10 cellular contexts compared by ENCODE assay signal in genomic region chr19:42091300-42092266, GRCh38. TPM values are rescaled to one million over a fixed set of nuclear protein-coding genes. Genes with fewer than 3 reads are reported as not detected.
A peak's percentile ranks its signal among the peaks of the same experiment; 100 is the strongest.
DNase-seq lines count a peak whose midpoint lies in the region; ATAC-seq, FAIRE-seq and TF ChIP-seq lines count a peak whose summit lies in the region.
"Had no signal": no experiment of that assay in that cellular context is flagged by ENCODE, and none has a peak within 500 bp of the region (broad histone marks: within the 10 kb centered on the region; RNA-seq: fewer than 3 reads in every experiment).

No MANE protein-coding gene starts in this region.

- H3K27me3 Mint-ChIP-seq in HFFc6 (ENCODE audit: insufficient read depth) = no peaks in the 10 kb centered on the region; the same call in none of the 2 replicates
- H3K27me3 Mint-ChIP-seq in memory B cell = no peaks in the 10 kb centered on the region

- H3K4me1 Mint-ChIP-seq in HFFc6 (ENCODE audit: low read depth) (peaks cover 33% of the 10 kb centered on the region), memory B cell (peaks cover 40% of the 10 kb centered on the region)

- TF ChIP-seq EP300 in K562 (IDR thresholded peaks at IDR 0.05; ENCODE audit: low read length) = no peak

- CTCF ChIA-PET in K562 (lab: Yijun Ruan, JAX; ENCODE audit: low intra/inter-chr PET ratio) = no interaction called here

- no peak overlapping the region for H3K27ac ChIP-seq in K562 (ENCODE audit: extremely low read depth, low read depth, low read length)
- H3K27ac ChIP-seq: neutrophil had no signal

- peak overlapping the region in 1 of 2 experiments; percentile 80; a peak in 2 of 4 replicates for H3K9ac ChIP-seq in K562 (ENCODE audit: insufficient read depth in 1 of 2, low read depth in 2 of 2, low read length in 2 of 2)

- no peak for FAIRE-seq in K562 (lab: Jason Lieb, UNC)

- H3K36me3 ChIP-seq in K562 (ENCODE audit: control insufficient read depth, insufficient read depth, low read length) = no peaks in the 10 kb centered on the region
- H3K36me3 ChIP-seq: neutrophil had no signal

- H3K4me1 ChIP-seq in K562 (replicated peaks in 1 of 2; ENCODE audit: control insufficient read depth in 2 of 2, insufficient read depth in 2 of 2, low read length in 2 of 2) = peaks cover 7 to 34% of the 10 kb centered on the region in 2 experiments; a peak in 4 of 5 replicates

- peak overlapping the region; percentile 35; the same call in 1 of the 2 replicates for H3K4me2 ChIP-seq in K562 (ENCODE audit: insufficient read depth, low read length)

- no peak for TF ChIP-seq RAD21 in K562 (CRISPR knock-in tag; conservative IDR thresholded peaks at IDR 0.05 in 1 of 2, IDR thresholded peaks at IDR 0.05 in 1 of 2)

- H2AFZ ChIP-seq in K562 (ENCODE audit: low read depth, low read length) = peak overlapping the region; percentile 81

- no TSS peak for BruUV-seq in K562 (replicated peaks; lab: Mats Ljungman, UMichigan)

- H3K27ac Mint-ChIP-seq in HFFc6 = no peak overlapping the region
- peak overlapping the region; percentile 78 for H3K27ac Mint-ChIP-seq in memory B cell

- H3K4me3 ChIP-seq in K562 = no peak overlapping the region

- POLR2A ChIA-PET in K562 (lab: Yijun Ruan, JAX) = interaction anchor here (1.2 kb wide), 1 partner anchor 93 kb away, joined by 3 read pairs; no protein-coding TSS in a partner anchor

- no peaks in the 10 kb centered on the region for H3K79me2 ChIP-seq in K562 (ENCODE audit: control insufficient read depth, insufficient read depth, low read length)

- no peaks in the 10 kb centered on the region for H3K9me3 ChIP-seq in K562 (replicated peaks; ENCODE audit: control insufficient read depth, insufficient read depth, low read depth, low read length)
- H3K9me3 ChIP-seq: neutrophil had no signal

- peak; percentile 58 for ATAC-seq in K562
- no peak for ATAC-seq in memory B cell (ENCODE audit: low read depth)
- ATAC-seq in GM19467 (IDR thresholded peaks at IDR 0.05; ENCODE audit: unreplicated experiment) = no peak
- no peak for ATAC-seq in GM19035 (IDR thresholded peaks at IDR 0.05; ENCODE audit: unreplicated experiment)
- ATAC-seq in HG03571 (IDR thresholded peaks at IDR 0.05; ENCODE audit: unreplicated experiment) = no peak

- WGBS in K562 (ENCODE audit: insufficient coverage, low coverage, missing lambda C conversion rate) = 28% methylated on average over 17 of the region's 29 CpGs

- no peaks in the 10 kb centered on the region for H3K9me1 ChIP-seq in K562 (ENCODE audit: control insufficient read depth, insufficient read depth, low read length)

- TF ChIP-seq POLR2A in K562 (conservative IDR thresholded peaks at IDR 0.05) = no peak

- TF ChIP-seq CTCF in HFFc6 (IDR thresholded peaks at IDR 0.05) (no peak), K562 (IDR thresholded peaks at IDR 0.05 in 2 of 3, conservative IDR thresholded peaks at IDR 0.05 in 1 of 3; ENCODE audit: insufficient read depth in 2 of 3, low read depth in 1 of 3, low read length in 3 of 3) (no peak)

- in situ Hi-C loops in K562 (cut with MboI) = no loop called here

- peak; percentile 53 for DNase-seq in NCI-H2029 (lab: John Stamatoyannopoulos, UW)
- DNase-seq in NCI-H2029 treated with DMSO at 0.1 percent for 48 hours (lab: John Stamatoyannopoulos, UW) = no peak
- DNase-seq in HFFc6 = peak; percentile 34
- peak in 1 of 4 experiments; percentile 48 for DNase-seq in K562 (ENCODE audit: extremely low read depth in 1 of 4, low spot score in 3 of 4)
- DNase-seq in memory B cell (ENCODE audit: low spot score in 2 of 2) = no peak
- DNase-seq: hypothalamus had no signal

- no peak overlapping the region for H3K4me3 Mint-ChIP-seq in HFFc6
- no peak overlapping the region for H3K4me3 Mint-ChIP-seq in memory B cell

- H3K27me3 ChIP-seq in K562 (ENCODE audit: control insufficient read depth in 2 of 2, insufficient read depth in 2 of 2, low read length in 2 of 2) = peaks cover under 1 to 18% of the 10 kb centered on the region in 2 experiments; a peak in 3 of 5 replicates
- H3K27me3 ChIP-seq: neutrophil had no signal

- no peaks in the 10 kb centered on the region for H4K20me1 ChIP-seq in K562 (replicated peaks; ENCODE audit: control insufficient read depth, insufficient read depth, low read length)

- no peaks in the 10 kb centered on the region for H3K9me3 Mint-ChIP-seq in HFFc6
- no peaks in the 10 kb centered on the region for H3K9me3 Mint-ChIP-seq in memory B cell

- intact Hi-C loops in K562 (cut with micrococcal nuclease) = no loop called here

- H3K36me3 Mint-ChIP-seq in HFFc6 (ENCODE audit: low read depth) (peaks cover 4% of the 10 kb centered on the region), memory B cell (peaks cover 25% of the 10 kb centered on the region)

RNA-seq across cellular contexts. Expression of gene ZNF574, which starts 15.6 kb away (rescaled TPM):
- 10 to 100 TPM; 14.0 to 16.5 (median 15.1) TPM for total RNA-seq in HFFc6 (2021; fragmentation: NEBNext Ultra II Directional; extraction: Animal tissue kit (Norgen Biotek cat#: 25700))
- total RNA-seq in K562 (2011; cell fraction: chromatin; rRNA removed; ENCODE audit: low replicate concordance) = 6.5 and 25.2 TPM in 2 replicates
- 24.3 and 26.2 TPM in 2 replicates for total RNA-seq in K562 (2011; cell fraction: nucleolus; rRNA removed)
- total RNA-seq in K562 (2011; cell fraction: nucleoplasm; rRNA removed) = 12.0 and 13.4 TPM in 2 replicates
- total RNA-seq in K562 (2014; rRNA removed) = 12.0 and 21.6 TPM in 2 replicates
- total RNA-seq in K562 (2014; rRNA removed; fragmentation: Illumina TruSeq; extraction: Trizol) = 1.9 and 2.6 TPM in 2 replicates
- total RNA-seq in K562 (2015; rRNA removed; fragmentation: Illumina TruSeq; extraction: Trizol) = 9.2 and 10.5 TPM in 2 replicates
- total RNA-seq in K562 (2021) = 20.7 and 21.0 TPM in 2 replicates
- 7.1 and 12.1 TPM in 2 replicates for polyA plus RNA-seq in K562 (2011; rRNA removed)
- 15.2 and 35.3 TPM in 2 replicates for polyA plus RNA-seq in K562 (2011; cell fraction: cytosol; rRNA removed)
- polyA plus RNA-seq in K562 (2011; cell fraction: nucleus; rRNA removed) = 9.6 and 17.8 TPM in 2 replicates
- 13.6 and 14.2 TPM in 2 replicates for polyA plus RNA-seq in K562 (2012)
- polyA plus RNA-seq in K562 (2014; fragmentation: Illumina TruSeq; extraction: Trizol) = 8.4 and 13.7 TPM in 2 replicates
- under 1 TPM; 0.24 to 0.34 TPM for polyA plus RNA-seq in K562 (2014; fragmentation: Nextera tagmentation; extraction: Ambion mirVana)
- 11.2 and 13.4 TPM in 2 replicates for polyA plus RNA-seq in K562 (2014; rRNA removed)
- 7.1 and 9.8 TPM in 2 replicates for polyA minus RNA-seq in K562 (2011; rRNA and poly(A)+ RNA removed)
- polyA minus RNA-seq in K562 (2011; cell fraction: cytosol; rRNA and poly(A)+ RNA removed) = 22.7 and 24.3 TPM in 2 replicates
- polyA minus RNA-seq in K562 (2011; cell fraction: nucleus; rRNA and poly(A)+ RNA removed) = 11.4 and 14.6 TPM in 2 replicates

RNA-seq across cellular contexts. Expression of gene GRIK5, which starts 21.6 kb away (rescaled TPM):
- under 1 TPM in 5 of 6 experiments, not detected in 1; 0.07 to 0.19 (median 0.13) TPM for total RNA-seq in HFFc6 (2021; fragmentation: NEBNext Ultra II Directional; extraction: Animal tissue kit (Norgen Biotek cat#: 25700))
- 0.12 and 1.3 TPM in 2 replicates for total RNA-seq in K562 (2011; cell fraction: chromatin; rRNA removed; ENCODE audit: low replicate concordance)
- 0.50 and 0.53 TPM in 2 replicates for total RNA-seq in K562 (2011; cell fraction: nucleolus; rRNA removed)
- 0.29 and 0.31 TPM in 2 replicates for total RNA-seq in K562 (2011; cell fraction: nucleoplasm; rRNA removed)
- total RNA-seq in K562 (2014; rRNA removed) = 0.27 and 0.29 TPM in 2 replicates
- total RNA-seq in K562 (2014; rRNA removed; fragmentation: Illumina TruSeq; extraction: Trizol) = 0.55 TPM in 1 of 2 replicates, not detected in the other
- 0.40 TPM in 1 of 2 replicates, not detected in the other for total RNA-seq in K562 (2015; rRNA removed; fragmentation: Illumina TruSeq; extraction: Trizol)
- 0.51 and 0.58 TPM in 2 replicates for total RNA-seq in K562 (2021)
- polyA plus RNA-seq in K562 (2011; rRNA removed) = 0.04 and 0.09 TPM in 2 replicates
- 0.04 and 0.06 TPM in 2 replicates for polyA plus RNA-seq in K562 (2011; cell fraction: cytosol; rRNA removed)
- 0.27 and 0.48 TPM in 2 replicates for polyA plus RNA-seq in K562 (2011; cell fraction: nucleus; rRNA removed)
- polyA plus RNA-seq in K562 (2012) = 0.34 and 11.2 TPM in 2 replicates
- polyA plus RNA-seq in K562 (2014; fragmentation: Illumina TruSeq; extraction: Trizol) = 0.06 and 0.12 TPM in 2 replicates
- polyA plus RNA-seq in K562 (2014; fragmentation: Nextera tagmentation; extraction: Ambion mirVana) = not detected
- polyA plus RNA-seq in K562 (2014; rRNA removed) = 0.04 and 0.27 TPM in 2 replicates
- polyA minus RNA-seq in K562 (2011; rRNA and poly(A)+ RNA removed) = 0.06 and 0.63 TPM in 2 replicates
- not detected in 2 replicates for polyA minus RNA-seq in K562 (2011; cell fraction: cytosol; rRNA and poly(A)+ RNA removed)
- 0.33 TPM in 1 of 2 replicates, not detected in the other for polyA minus RNA-seq in K562 (2011; cell fraction: nucleus; rRNA and poly(A)+ RNA removed)

RNA-seq across cellular contexts. Expression of gene POU2F2, which starts 40.7 kb away (rescaled TPM):
- total RNA-seq in HFFc6 (2021; fragmentation: NEBNext Ultra II Directional; extraction: Animal tissue kit (Norgen Biotek cat#: 25700)) = 10 to 100 TPM in 1 of 6 experiments, 1 to 10 TPM in 5; 6.4 to 11.0 (median 7.8) TPM
- total RNA-seq in K562 (2011; cell fraction: chromatin; rRNA removed; ENCODE audit: low replicate concordance) = 0.88 and 0.93 TPM in 2 replicates
- 0.39 and 0.50 TPM in 2 replicates for total RNA-seq in K562 (2011; cell fraction: nucleolus; rRNA removed)
- total RNA-seq in K562 (2011; cell fraction: nucleoplasm; rRNA removed) = 0.44 and 0.76 TPM in 2 replicates
- total RNA-seq in K562 (2014; rRNA removed) (0.14 and 0.37 TPM in 2 replicates), K562 (2014; rRNA removed; fragmentation: Illumina TruSeq; extraction: Trizol) (0.03 and 0.07 TPM in 2 replicates), K562 (2015; rRNA removed; fragmentation: Illumina TruSeq; extraction: Trizol) (0.14 and 0.19 TPM in 2 replicates), K562 (2021) (0.56 and 0.60 TPM in 2 replicates)
- polyA plus RNA-seq in K562 (2011; rRNA removed) (0.26 and 0.28 TPM in 2 replicates), K562 (2014; fragmentation: Illumina TruSeq; extraction: Trizol) (0.42 and 0.68 TPM in 2 replicates), K562 (2014; fragmentation: Nextera tagmentation; extraction: Ambion mirVana) (under 1 TPM; 0.03 TPM), K562 (2014; rRNA removed) (0.61 and 1.1 TPM in 2 replicates)
- 0.12 and 0.46 TPM in 2 replicates for polyA plus RNA-seq in K562 (2011; cell fraction: cytosol; rRNA removed)
- 0.88 and 1.2 TPM in 2 replicates for polyA plus RNA-seq in K562 (2011; cell fraction: nucleus; rRNA removed)
- polyA plus RNA-seq in K562 (2012) = 0.33 and 0.73 TPM in 2 replicates
- polyA minus RNA-seq in K562 (2011; rRNA and poly(A)+ RNA removed) = 0.11 and 0.12 TPM in 2 replicates
- polyA minus RNA-seq in K562 (2011; cell fraction: cytosol; rRNA and poly(A)+ RNA removed) = not detected in 2 replicates
- 0.40 and 0.56 TPM in 2 replicates for polyA minus RNA-seq in K562 (2011; cell fraction: nucleus; rRNA and poly(A)+ RNA removed)

Comparison
In these comparisons a context has a peak if more than half of its experiments do, and no peak if none do; other contexts are left out.
1. DNase-seq: peak in NCI-H2029 (single experiment) and HFFc6 (single experiment); none in NCI-H2029 treated with DMSO at 0.1 percent for 48 hours (single experiment) and memory B cell (0 of 2).